12 cellular contexts compared by ENCODE assay signal in genomic region chr5:66713998-66714397, GRCh38.
DNase-seq lines count a peak whose midpoint lies in the region; ATAC-seq, FAIRE-seq and TF ChIP-seq lines count a peak whose summit lies in the region.
"Had no signal": no experiment of that assay in that cellular context is flagged by ENCODE, and none has a peak within 500 bp of the region (broad histone marks: within the 10 kb centered on the region; RNA-seq: fewer than 3 reads in every experiment).

No MANE protein-coding gene starts in this region.

- TF ChIP-seq CTCF in brain microvascular endothelial cell (IDR thresholded peaks at IDR 0.05; ENCODE audit: low read depth, low read length, missing control alignments) (no peak), GM20000 (IDR thresholded peaks at IDR 0.05; ENCODE audit: extremely low read depth, missing control alignments) (no peak)

- WGBS in mesodermal cell (ENCODE audit: insufficient coverage in 2 of 2), 2 experiments = 83 to 100% methylated on average over 2 of the region's 3 CpGs

- in situ Hi-C loops in brain microvascular endothelial cell (cut with HindIII; ENCODE audit: low pct_ligation_motif_present, low sequenced_read_pairs) = no loop called here

- no peak overlapping the region for H3K27ac ChIP-seq in brain microvascular endothelial cell
- peak overlapping the region; percentile 0 for H3K27ac ChIP-seq in mesodermal cell (ENCODE audit: low read depth, low read length, severe bottlenecking)

- TF ChIP-seq POLR2A in GM18505 (IDR thresholded peaks at IDR 0.05; ENCODE audit: borderline replicate concordance, extremely low read depth, insufficient read depth, insufficient read length) = no peak

- no peak overlapping the region for H3K4me3 ChIP-seq in brain microvascular endothelial cell (ENCODE audit: low read depth, low read length)
- H3K4me3 ChIP-seq in mesodermal cell (ENCODE audit: extremely low read depth, insufficient read depth, low read length, poor library complexity, severe bottlenecking) = no peak overlapping the region

- peaks cover 14% of the 10 kb centered on the region for H3K4me1 ChIP-seq in mesodermal cell (ENCODE audit: control insufficient read depth, insufficient read depth, low read length, poor library complexity, severe bottlenecking)

- DNase-seq in brain microvascular endothelial cell = peak; percentile 57
- DNase-seq in frontal cortex (ENCODE audit: low spot score in 2 of 2) = no peak
- DNase-seq in midbrain (lab: John Stamatoyannopoulos, UW) = no peak
- no peak for DNase-seq in stimulated activated CD4-positive, alpha-beta T cell treated with anti-CD3 and anti-CD28 coated beads, Interleukin-1b, Interleukin-23, amount 100 ng/mL, for 48 hours
- no peak for DNase-seq in GM20000 (ENCODE audit: low spot score)
- DNase-seq: activated CD4-positive, CD25-positive, alpha-beta regulatory T cell; HFFc6; NCI-H1694 treated with DMSO at 0.1 percent for 48 hours had no signal

- no peaks in the 10 kb centered on the region for H3K27me3 ChIP-seq in brain microvascular endothelial cell (replicated peaks)

- no peaks in the 10 kb centered on the region for H3K36me3 ChIP-seq in brain microvascular endothelial cell (replicated peaks)
- no peaks in the 10 kb centered on the region for H3K36me3 ChIP-seq in mesodermal cell (ENCODE audit: control insufficient read depth, insufficient read depth, low read length)

- ATAC-seq in GM18505 (IDR thresholded peaks at IDR 0.05; ENCODE audit: unreplicated experiment) (peak; percentile 87), HG03432 (IDR thresholded peaks at IDR 0.05; ENCODE audit: unreplicated experiment) (peak; percentile 90)

- no peak for FAIRE-seq in frontal cortex (lab: Jason Lieb, UNC)
- FAIRE-seq: RCC 7860 had no signal

- peaks cover 16% of the 10 kb centered on the region for H3K9me3 ChIP-seq in mesodermal cell (ENCODE audit: control insufficient read depth, low read length)
